Comparison of ENCODE assay signal across 8 cellular contexts in the genomic region with DNA sequence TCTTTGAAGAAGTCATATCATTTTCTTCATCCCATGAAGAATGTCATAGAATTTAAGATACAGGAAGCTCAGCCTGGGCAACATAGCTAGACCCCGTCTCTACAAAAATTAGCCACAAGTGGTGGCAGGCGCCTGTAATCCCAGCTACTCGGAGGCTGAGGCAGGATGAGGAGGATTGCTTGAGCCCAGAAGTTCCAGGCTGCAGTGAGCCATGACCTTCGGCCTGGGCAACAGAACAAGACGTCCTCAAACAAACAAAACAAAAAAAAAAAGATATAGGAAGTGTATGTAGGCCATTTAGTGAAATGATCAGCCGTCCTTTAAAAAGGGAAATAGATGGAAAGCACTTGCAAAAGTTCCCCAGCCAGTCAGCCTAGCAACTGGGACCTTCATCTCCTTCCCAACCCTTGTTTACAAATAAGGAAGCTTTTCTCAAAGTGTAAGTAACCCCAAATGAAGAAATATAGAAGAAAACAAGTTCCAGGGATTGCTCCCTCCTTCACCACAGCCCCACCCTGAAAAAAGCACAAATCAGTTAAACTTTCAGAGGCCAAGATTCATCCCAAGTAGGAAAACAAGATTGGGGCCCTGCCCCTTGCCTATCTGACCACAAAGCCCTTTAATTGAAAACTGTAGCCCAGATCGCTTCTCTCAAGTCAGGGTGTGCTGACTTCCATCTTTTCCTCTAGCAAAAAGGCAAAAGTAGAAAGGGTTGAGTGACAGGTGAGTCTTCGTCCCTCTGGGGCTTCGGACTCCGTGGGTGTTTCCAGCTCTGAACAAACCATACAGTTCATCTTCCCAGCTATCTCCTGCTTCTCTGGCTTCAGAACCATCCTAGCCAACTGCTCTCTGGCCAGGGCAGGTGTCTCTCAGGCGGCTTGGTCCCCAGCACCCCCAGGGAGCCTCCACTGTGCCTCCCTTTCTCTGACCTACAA. TPM values are rescaled to one million over a fixed set of nuclear protein-coding genes. Genes with fewer than 3 reads are reported as not detected.
DNase-seq lines count a peak whose midpoint lies in the region; ATAC-seq and TF ChIP-seq lines count a peak whose summit lies in the region.

No MANE protein-coding gene starts in this region.

- H2BK5ac ChIP-seq in mesenchymal stem cell (ENCODE audit: low read depth, low read length, poor library complexity, severe bottlenecking): no peak overlapping the region

- no peak for TF ChIP-seq CTCF in vagina (IDR thresholded peaks at IDR 0.05)

- H3K18ac ChIP-seq in mesenchymal stem cell (ENCODE audit: low read depth in 1 of 2, low read length in 2 of 2): no peak overlapping the region

- H3K27ac Mint-ChIP-seq in activated naive CD4-positive, alpha-beta T cell treated with anti-CD3 and anti-CD28 coated beads, Interleukin-2, amount 50 U/mL, for 24 hours: no peak overlapping the region

- H2BK120ac ChIP-seq in mesenchymal stem cell (ENCODE audit: low read depth, low read length): no peak overlapping the region

- intact Hi-C loops in vagina (cut with DNase I): no loop called here

- H3K4me3 ChIP-seq in mesenchymal stem cell (ENCODE audit: insufficient read depth in 1 of 2, low read depth in 1 of 2, low read length in 2 of 2) (peak overlapping the region in 1 of 2 experiments; percentile 92), vagina (peak overlapping the region; percentile 95)

- no peak overlapping the region for H2BK15ac ChIP-seq in mesenchymal stem cell (ENCODE audit: low read depth, poor library complexity, severe bottlenecking)

- H3K36me3 ChIP-seq in mesenchymal stem cell (ENCODE audit: control insufficient read depth in 1 of 2, insufficient read depth in 2 of 2, low read depth in 1 of 2, low read length in 2 of 2) (peaks cover under 1 to 33% of the 10 kb centered on the region in 2 experiments), vagina (peaks cover 0 to 1% of the 10 kb centered on the region in 2 donors)

- H3K4me2 ChIP-seq in mesenchymal stem cell (ENCODE audit: low read length, poor library complexity, severe bottlenecking): peak overlapping the region; percentile 96

- no peaks in the 10 kb centered on the region for H3K9me3 Mint-ChIP-seq in activated naive CD4-positive, alpha-beta T cell treated with anti-CD3 and anti-CD28 coated beads, Interleukin-2, amount 50 U/mL, for 24 hours

- H3K9me3 ChIP-seq in mesenchymal stem cell (ENCODE audit: control insufficient read depth, low read length) (no peaks in the 10 kb centered on the region), vagina (no peaks in the 10 kb centered on the region)

- no peak overlapping the region for H4K91ac ChIP-seq in mesenchymal stem cell (ENCODE audit: low read length)

- H3K27me3 Mint-ChIP-seq in activated naive CD4-positive, alpha-beta T cell treated with anti-CD3 and anti-CD28 coated beads, Interleukin-2, amount 50 U/mL, for 24 hours: no peaks in the 10 kb centered on the region

- peak overlapping the region; percentile 94 for H3K9ac ChIP-seq in mesenchymal stem cell (ENCODE audit: low read length)

- H3K27ac ChIP-seq in caudate nucleus (ENCODE audit: low read depth, low read length) (peak overlapping the region; percentile 87), mesenchymal stem cell (ENCODE audit: low read length, poor library complexity, severe bottlenecking) (no peak overlapping the region), vagina (peak overlapping the region; percentile 90)

- no peak overlapping the region for H2AFZ ChIP-seq in mesenchymal stem cell (ENCODE audit: low read depth, low read length)

- 79% methylated on average over 10 of the region's 11 CpGs for WGBS in mesenchymal stem cell

- H2BK12ac ChIP-seq in mesenchymal stem cell (ENCODE audit: low read length in 2 of 2): no peak overlapping the region

- peak overlapping the region in 1 of 2 experiments; percentile 27 for H3K23ac ChIP-seq in mesenchymal stem cell (ENCODE audit: low read length in 2 of 2)

- TF ChIP-seq POLR2A in vagina (IDR thresholded peaks at IDR 0.05): no peak

- H3K4me3 Mint-ChIP-seq in activated naive CD4-positive, alpha-beta T cell treated with anti-CD3 and anti-CD28 coated beads, Interleukin-2, amount 50 U/mL, for 24 hours: peak overlapping the region; percentile 82

- peak overlapping the region; percentile 65 for H2AK5ac ChIP-seq in mesenchymal stem cell (ENCODE audit: low read length, severe bottlenecking)

- H4K8ac ChIP-seq in mesenchymal stem cell (ENCODE audit: low read length): no peak overlapping the region

- H3K27me3 ChIP-seq in mesenchymal stem cell (ENCODE audit: control insufficient read depth in 1 of 2, insufficient read depth in 1 of 2, low read length in 2 of 2) (peaks cover 0 to 5% of the 10 kb centered on the region in 2 experiments), vagina (no peaks in the 10 kb centered on the region)

- H3K4me1 ChIP-seq in mesenchymal stem cell (ENCODE audit: control insufficient read depth, insufficient read depth, low read depth, low read length) (peaks cover 12% of the 10 kb centered on the region), vagina (peaks cover 32% of the 10 kb centered on the region)

- ATAC-seq in GM21576 (IDR thresholded peaks at IDR 0.05; ENCODE audit: unreplicated experiment) (no peak), GM21529 (IDR thresholded peaks at IDR 0.05; ENCODE audit: unreplicated experiment) (no peak)

- peaks cover 41% of the 10 kb centered on the region for H3K4me1 Mint-ChIP-seq in activated naive CD4-positive, alpha-beta T cell treated with anti-CD3 and anti-CD28 coated beads, Interleukin-2, amount 50 U/mL, for 24 hours

- no peak overlapping the region for H3K4ac ChIP-seq in mesenchymal stem cell (ENCODE audit: low read depth in 1 of 2, low read length in 2 of 2)

- H3K14ac ChIP-seq in mesenchymal stem cell (ENCODE audit: low read length in 2 of 2): no peak overlapping the region

- no peak for DNase-seq in activated naive CD4-positive, alpha-beta T cell treated with Interleukin-2 at 50 U/mL for 16 hours
- DNase-seq in caudate nucleus (lab: John Stamatoyannopoulos, UW) (no peak), mesenchymal stem cell (no peak), vagina (ENCODE audit: extremely low spot score in 2 of 2) (peak in 1 of 2 donors; percentile 52), NCI-H510A (lab: John Stamatoyannopoulos, UW) (no peak)

- peaks cover 7% of the 10 kb centered on the region for H3K79me1 ChIP-seq in mesenchymal stem cell (replicated peaks; ENCODE audit: low read length, poor library complexity, severe bottlenecking)

- H3K36me3 Mint-ChIP-seq in activated naive CD4-positive, alpha-beta T cell treated with anti-CD3 and anti-CD28 coated beads, Interleukin-2, amount 50 U/mL, for 24 hours: no peaks in the 10 kb centered on the region

RNA-seq across cellular contexts. Expression of a gene that starts 1.2 kb away (rescaled TPM):
- 6.8 TPM for polyA plus RNA-seq in mesenchymal stem cell (2013, experiment 1 of 2)
- 6.8 TPM for polyA plus RNA-seq in mesenchymal stem cell (2013, experiment 2 of 2)
- 11.5 TPM for total RNA-seq in vagina
